8 cellular contexts compared by ENCODE assay signal in genomic region chr19:45178262-45179062, GRCh38. TPM values are rescaled to one million over a fixed set of nuclear protein-coding genes. Genes with fewer than 3 reads are reported as not detected.
DNase-seq lines count a peak whose midpoint lies in the region; ATAC-seq and TF ChIP-seq lines count a peak whose summit lies in the region.

Gene BLOC1S3, plus strand, starts transcription at chr19:45178784. Its CDS starts 513 bp downstream, at chr19:45179297.

- DNase-seq in CD4-positive, alpha-beta T cell = peak; percentile 99 to 100 (median 100)
- DNase-seq in NCI-H82 (lab: John Stamatoyannopoulos, UW) = peak; percentile 100
- peak; percentile 100 for DNase-seq in activated CD4-positive, alpha-beta T cell treated with anti-CD3 and anti-CD28 coated beads, Interleukin-2, amount 50 U/mL, for 48 hours
- peak; percentile 100 for DNase-seq in dermis microvascular lymphatic vessel endothelial cell (ENCODE audit: low read depth in 2 of 2)
- peak; percentile 100 for DNase-seq in stimulated activated CD4-positive, alpha-beta T cell treated with anti-CD3 and anti-CD28 coated beads, Interleukin-4, amount 100 ng/mL, for 24 hours

- peaks cover 42% of the 10 kb centered on the region for H3K4me1 Mint-ChIP-seq in CD4-positive, alpha-beta T cell (ENCODE audit: low read depth)

- WGBS in liver = under 1% methylated on average over 50 of the region's 50 CpGs

- H3K4me3 ChIP-seq in liver (ENCODE audit: low read depth in 1 of 3, low read length in 3 of 3) = peak within 1 kb of the TSS; percentile 79 to 98 (median 79)

- peak; percentile 85 for ATAC-seq in CD4-positive, alpha-beta T cell (ENCODE audit: poor library complexity)
- ATAC-seq in GM19397 (IDR thresholded peaks at IDR 0.05; ENCODE audit: unreplicated experiment) (peak; percentile 78), HG03571 (IDR thresholded peaks at IDR 0.05; ENCODE audit: unreplicated experiment) (peak; percentile 79)

- H3K9me3 ChIP-seq in CD4-positive, alpha-beta T cell (ENCODE audit: control insufficient read depth, low read length) = no peaks in the 10 kb centered on the region
- no peaks in the 10 kb centered on the region for H3K9me3 ChIP-seq in liver (ENCODE audit: control insufficient read depth in 4 of 4, low read length in 3 of 4)

- intact Hi-C loops in CD4-positive, alpha-beta T cell (cut with DNase I, micrococcal nuclease) = loop anchor here (1.0 to 10.0 kb wide), 8 partner anchors 74 to 724 kb away; partner anchors contain the start of genes TOMM40 (in 2 of the 2), ERCC2 (in 1 of the 2), GEMIN7 (in 1 of the 2) and MARK4 (in 1 of the 2)

- H3K27ac Mint-ChIP-seq in CD4-positive, alpha-beta T cell = peak within 1 kb of the TSS; percentile 84

- no peaks in the 10 kb centered on the region for H3K9me3 Mint-ChIP-seq in CD4-positive, alpha-beta T cell

- peaks cover 0 to 1% (median 0%) of the 10 kb centered on the region in 4 donors for H3K36me3 ChIP-seq in liver (ENCODE audit: control insufficient read depth in 4 of 4, insufficient read depth in 3 of 4, low read depth in 1 of 4, low read length in 3 of 4)

- CTCF ChIA-PET in CD4-positive, alpha-beta T cell (lab: Charles Lee) = interaction anchor here (0.6 to 1.9 kb wide), 7 partner anchors 9 to 408 kb away, joined by 3 to 7 read pairs (median 5); partner anchors contain the start of gene PPP1R37

- H3K36me3 Mint-ChIP-seq in CD4-positive, alpha-beta T cell (ENCODE audit: low read depth) = peaks cover 15% of the 10 kb centered on the region

- H3K4me1 ChIP-seq in liver (ENCODE audit: control insufficient read depth in 4 of 4, insufficient read depth in 4 of 4, low read length in 3 of 4) = peaks cover 8 to 34% (median 23%) of the 10 kb centered on the region in 4 donors

- TF ChIP-seq RAD21 in liver (IDR thresholded peaks at IDR 0.05) = peak; percentile 2 to 35

- H3K27ac ChIP-seq in CD4-positive, alpha-beta T cell (ENCODE audit: low read depth, low read length) = peak within 1 kb of the TSS; percentile 91
- peak within 1 kb of the TSS; percentile 78 to 96 for H3K27ac ChIP-seq in liver (ENCODE audit: low read depth in 1 of 2, low read length in 2 of 2)

- TF ChIP-seq CTCF in CD4-positive, alpha-beta T cell (IDR thresholded peaks at IDR 0.05) = peak; percentile 32
- TF ChIP-seq CTCF in liver (IDR thresholded peaks at IDR 0.05; ENCODE audit: low read depth, low read length, missing input control) = peak; percentile 41

- peak within 1 kb of the TSS; percentile 47 to 73 for H3K9ac ChIP-seq in liver (ENCODE audit: low read depth in 1 of 2, low read length in 2 of 2)

- POLR2A ChIA-PET in CD4-positive, alpha-beta T cell (lab: Charles Lee) = interaction anchor here (0.8 to 2.8 kb wide), 20 partner anchors 8 to 685 kb away, joined by 3 to 81 read pairs (median 6); partner anchors contain the start of genes CLASRP, CLPTM1, PPP1R37 and RELB

- H3K27me3 Mint-ChIP-seq in CD4-positive, alpha-beta T cell = no peaks in the 10 kb centered on the region

- no peaks in the 10 kb centered on the region for H3K27me3 ChIP-seq in CD4-positive, alpha-beta T cell (ENCODE audit: control insufficient read depth, insufficient read depth, low read length)
- no peaks in the 10 kb centered on the region for H3K27me3 ChIP-seq in liver (ENCODE audit: control insufficient read depth in 4 of 4, insufficient read depth in 4 of 4, low read length in 3 of 4)

- peak within 1 kb of the TSS; percentile 87 for H3K4me3 Mint-ChIP-seq in CD4-positive, alpha-beta T cell

TF ChIP-seq in liver, 16 proteins besides CTCF, POLR2A, EP300 and RAD21:
- no peak for TF ChIP-seq FOXA2 (IDR thresholded peaks at IDR 0.05)
- TF ChIP-seq REST (IDR thresholded peaks at IDR 0.05) = peak; percentile 36
- peak; percentile 23 to 29 for TF ChIP-seq HNF4A (conservative IDR thresholded peaks at IDR 0.05)
- TF ChIP-seq TAF1 (conservative IDR thresholded peaks at IDR 0.05) = peak; percentile 57
- peak; percentile 100 for TF ChIP-seq MAX (IDR thresholded peaks at IDR 0.05)
- TF ChIP-seq FOXA1 (IDR thresholded peaks at IDR 0.05) = peak; percentile 58
- TF ChIP-seq GABPA (IDR thresholded peaks at IDR 0.05 in 1 of 2, conservative IDR thresholded peaks at IDR 0.05 in 1 of 2) = peak in 1 of 2 donors; percentile 82
- TF ChIP-seq RXRA (IDR thresholded peaks at IDR 0.05) = peak; percentile 35 to 42
- TF ChIP-seq JUND (IDR thresholded peaks at IDR 0.05) = peak in 1 of 2 donors; percentile 58
- TF ChIP-seq HNF4G (IDR thresholded peaks at IDR 0.05) = no peak
- peak; percentile 90 for TF ChIP-seq YY1 (IDR thresholded peaks at IDR 0.05)
- peak; percentile 70 to 77 for TF ChIP-seq EGR1 (IDR thresholded peaks at IDR 0.05; ENCODE audit: low read depth in 2 of 2)
- no peak for TF ChIP-seq NR2F2 (IDR thresholded peaks at IDR 0.05)
- peak; percentile 96 for TF ChIP-seq SP1 (IDR thresholded peaks at IDR 0.05)
- TF ChIP-seq ATF3 (IDR thresholded peaks at IDR 0.05) = no peak
- no peak for TF ChIP-seq ZBTB33 (IDR thresholded peaks at IDR 0.05)

RNA-seq across cellular contexts. Expression of gene BLOC1S3, which starts in this region (rescaled TPM):
- 10 to 100 TPM; 14.7 to 18.8 TPM for total RNA-seq in CD4-positive, alpha-beta T cell
- total RNA-seq in dermis microvascular lymphatic vessel endothelial cell = 2.6 and 4.0 TPM in 2 replicates
- total RNA-seq in liver = 1 to 10 TPM; 2.7 to 4.6 TPM
- 1 to 10 TPM; 4.1 to 4.3 TPM for polyA plus RNA-seq in liver

Comparison
In these comparisons a context has a peak if more than half of its experiments do, and no peak if none do; other contexts are left out.
1. Peak in every context shown above with its lines: DNase-seq, ATAC-seq, H3K4me3 ChIP-seq and H3K27ac ChIP-seq.